Comparison of ENCODE assay signal across 9 cellular contexts in the genomic region with DNA sequence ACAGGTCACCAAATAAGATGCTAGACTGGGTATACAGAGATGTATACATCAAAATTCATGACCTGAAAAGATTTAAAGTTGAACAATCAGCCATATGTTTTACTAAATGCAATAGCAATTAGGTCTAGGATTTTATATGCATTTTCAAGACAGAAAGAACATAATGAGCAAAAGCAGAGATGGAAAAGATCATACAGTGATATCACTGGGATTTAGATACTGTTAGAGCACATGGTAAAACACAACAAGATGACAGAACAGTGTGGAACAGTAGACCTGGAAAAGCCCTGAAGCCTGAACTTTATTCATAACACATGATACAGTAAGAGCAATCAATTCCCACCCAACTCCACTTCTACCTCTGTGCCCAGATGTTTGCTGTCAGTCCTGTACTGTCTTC.
"Had no signal": no experiment of that assay in that cellular context is flagged by ENCODE, and none has a peak within 500 bp of the region (broad histone marks: within the 10 kb centered on the region; RNA-seq: fewer than 3 reads in every experiment).

No MANE protein-coding gene starts in this region.

- H2AFZ ChIP-seq: GM23248, GM23338 had no signal

- H3K9ac ChIP-seq: GM23248 had no signal

- H3K27ac ChIP-seq: GM23248 had no signal

- H3K4me3 ChIP-seq: GM23248, GM23338, HAP-1 had no signal

- ATAC-seq: GM23338, HCT116 had no signal

- H3K36me3 ChIP-seq: HAP-1 had no signal

- H3K9me3 ChIP-seq: HAP-1 had no signal

- DNase-seq: GM23248, GOT3, H7, H9, HCEC 1CT, HFFc6 had no signal

- H3K4me2 ChIP-seq: GM23338 had no signal
